In the genomic region with DNA sequence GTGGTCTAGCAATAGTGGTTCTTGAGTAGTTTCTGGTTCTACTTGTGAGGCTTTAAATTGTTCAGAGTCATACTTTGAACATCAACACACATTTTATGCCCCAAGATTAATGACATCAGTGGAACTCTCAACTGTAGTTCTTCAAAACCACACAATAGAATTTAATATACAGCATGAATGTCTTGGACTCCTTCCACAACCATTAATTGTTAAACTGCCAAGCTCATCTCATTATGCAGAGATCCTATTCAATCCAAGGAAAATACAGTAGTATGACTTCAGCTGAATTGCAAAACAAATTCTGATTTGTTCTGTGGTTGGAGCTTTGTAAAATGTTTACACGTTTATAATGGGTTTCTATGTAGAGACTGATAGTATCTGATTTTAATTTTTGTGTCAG, we compare ENCODE assay signal across 17 cellular contexts.
A peak's percentile ranks its signal among the peaks of the same experiment; 100 is the strongest.
DNase-seq lines count a peak whose midpoint lies in the region; ATAC-seq and TF ChIP-seq lines count a peak whose summit lies in the region.
"Had no signal": no experiment of that assay in that cellular context is flagged by ENCODE, and none has a peak within 500 bp of the region (broad histone marks: within the 10 kb centered on the region; RNA-seq: fewer than 3 reads in every experiment).

No MANE protein-coding gene starts in this region.

- H3K4me1 ChIP-seq in fibroblast of lung (ENCODE audit: control insufficient read depth, extremely low read depth, insufficient read depth, low read length) (no peaks in the 10 kb centered on the region), tibial artery (no peaks in the 10 kb centered on the region), body of pancreas (no peaks in the 10 kb centered on the region)

- H3K9me3 Mint-ChIP-seq in activated CD4-positive, alpha-beta memory T cell treated with anti-CD3 and anti-CD28 coated beads for 36 hours: peaks cover 13% of the 10 kb centered on the region
- peaks cover 9% of the 10 kb centered on the region for H3K9me3 Mint-ChIP-seq in progenitor cell of endocrine pancreas (ENCODE audit: low read depth)

- no peaks in the 10 kb centered on the region for H4K20me1 ChIP-seq in fibroblast of lung (ENCODE audit: control insufficient read depth, extremely low read depth, insufficient read depth, low read length)

- 69 to 79% methylated on average over 1 of the region's 1 CpG for WGBS in body of pancreas, 2 donors

- intact Hi-C loops in activated CD4-positive, alpha-beta memory T cell treated with anti-CD3 and anti-CD28 coated beads for 36 hours (cut with micrococcal nuclease): loop anchor here (1.0 to 5.0 kb wide), 3 partner anchors 38 to 234 kb away; no protein-coding TSS in a partner anchor
- intact Hi-C loops in tibial artery (cut with DNase I; ENCODE audit: low total_unique reads) (no loop called here), body of pancreas (cut with DNase I) (no loop called here)

- no peak overlapping the region for H3K4me3 Mint-ChIP-seq in activated CD4-positive, alpha-beta memory T cell treated with anti-CD3 and anti-CD28 coated beads for 36 hours
- H3K4me3 Mint-ChIP-seq in progenitor cell of endocrine pancreas (ENCODE audit: low read depth): no peak overlapping the region
- H3K4me3 Mint-ChIP-seq: activated T-cell treated with anti-CD3 and anti-CD28 coated beads, Interleukin-2, amount 50 U/mL, for 4 hours had no signal

- peaks cover 34% of the 10 kb centered on the region for H3K36me3 Mint-ChIP-seq in activated CD4-positive, alpha-beta memory T cell treated with anti-CD3 and anti-CD28 coated beads for 36 hours
- H3K36me3 Mint-ChIP-seq in progenitor cell of endocrine pancreas (ENCODE audit: insufficient read depth): peaks cover 4% of the 10 kb centered on the region

- H3K4me1 Mint-ChIP-seq in activated CD4-positive, alpha-beta memory T cell treated with anti-CD3 and anti-CD28 coated beads for 36 hours (ENCODE audit: low read depth): peaks cover 41% of the 10 kb centered on the region
- H3K4me1 Mint-ChIP-seq in progenitor cell of endocrine pancreas (ENCODE audit: low read depth): no peaks in the 10 kb centered on the region

- no peaks in the 10 kb centered on the region for H3K27me3 ChIP-seq in fibroblast of lung (ENCODE audit: control insufficient read depth, insufficient read depth, low read length)
- H3K27me3 ChIP-seq in tibial artery: no peaks in the 10 kb centered on the region
- no peaks in the 10 kb centered on the region for H3K27me3 ChIP-seq in body of pancreas
- H3K27me3 ChIP-seq: esophagus muscularis mucosa had no signal

- TF ChIP-seq POLR2A in body of pancreas (IDR thresholded peaks at IDR 0.05): no peak

- no peaks in the 10 kb centered on the region for H3K27me3 Mint-ChIP-seq in activated CD4-positive, alpha-beta memory T cell treated with anti-CD3 and anti-CD28 coated beads for 36 hours
- H3K27me3 Mint-ChIP-seq in progenitor cell of endocrine pancreas: no peaks in the 10 kb centered on the region

- no peaks in the 10 kb centered on the region for H3K9me3 ChIP-seq in fibroblast of lung (ENCODE audit: control insufficient read depth, insufficient read depth, low read depth, low read length)
- peaks cover 0 to 7% (median 0%) of the 10 kb centered on the region in 3 donors for H3K9me3 ChIP-seq in tibial artery
- no peaks in the 10 kb centered on the region for H3K9me3 ChIP-seq in body of pancreas
- H3K9me3 ChIP-seq: esophagus muscularis mucosa had no signal

- no peak overlapping the region for H3K4me2 ChIP-seq in fibroblast of lung (ENCODE audit: extremely low read depth, insufficient read depth, low read length)

- POLR2A ChIA-PET in AG04449 (lab: Yijun Ruan, JAX): no interaction called here
- POLR2A ChIA-PET in activated CD4-positive, alpha-beta memory T cell treated with anti-CD3 and anti-CD28 coated beads for 36 hours (lab: Charles Lee): no interaction called here

- H3K9ac ChIP-seq in fibroblast of lung (ENCODE audit: insufficient read depth, low read length): no peak overlapping the region

- H3K79me2 ChIP-seq in fibroblast of lung (ENCODE audit: control insufficient read depth, insufficient read depth, low read length): no peaks in the 10 kb centered on the region

- no peak for ATAC-seq in body of pancreas

- TF ChIP-seq CTCF in AG04449 (IDR thresholded peaks at IDR 0.05; ENCODE audit: insufficient read depth, low read length, missing control alignments) (no peak), fibroblast of lung (conservative IDR thresholded peaks at IDR 0.05 in 1 of 2, IDR thresholded peaks at IDR 0.05 in 1 of 2; ENCODE audit: low read depth in 1 of 2, low read length in 2 of 2) (no peak), progenitor cell of endocrine pancreas (IDR thresholded peaks at IDR 0.05; ENCODE audit: unreplicated experiment) (no peak), tibial artery (IDR thresholded peaks at IDR 0.05) (no peak), body of pancreas (IDR thresholded peaks at IDR 0.05) (no peak)

- H3K4me3 ChIP-seq in AG04449 (ENCODE audit: low read depth, low read length) (no peak overlapping the region), fibroblast of lung (replicated peaks in 1 of 4; ENCODE audit: control extremely low read depth in 1 of 4, insufficient read depth in 1 of 4, low read depth in 3 of 4, low read length in 4 of 4) (no peak overlapping the region), tibial artery (no peak overlapping the region), body of pancreas (no peak overlapping the region)
- H3K4me3 ChIP-seq: esophagus muscularis mucosa had no signal

- CTCF ChIA-PET in AG04449 (lab: Yijun Ruan, JAX): no interaction called here
- CTCF ChIA-PET in activated CD4-positive, alpha-beta memory T cell treated with anti-CD3 and anti-CD28 coated beads for 36 hours (lab: Charles Lee): no interaction called here

- in situ Hi-C loops in KBM-7 (cut with MboI; ENCODE audit: low pct_unique_long_range_greater_than_20kb, low sequenced_read_pairs): no loop called here

- peak overlapping the region; percentile 56 for H3K27ac Mint-ChIP-seq in activated CD4-positive, alpha-beta memory T cell treated with anti-CD3 and anti-CD28 coated beads for 36 hours
- H3K27ac Mint-ChIP-seq in progenitor cell of endocrine pancreas: no peak overlapping the region

- no peak overlapping the region for H2AFZ ChIP-seq in fibroblast of lung (ENCODE audit: low read length)

- H3K36me3 ChIP-seq in fibroblast of lung (ENCODE audit: control insufficient read depth, insufficient read depth, low read length) (peaks cover 2% of the 10 kb centered on the region), tibial artery (peaks cover 0 to 5% (median 0%) of the 10 kb centered on the region in 3 donors), body of pancreas (replicated peaks in 1 of 2; ENCODE audit: insufficient read depth in 1 of 2, low read depth in 2 of 2) (no peaks in the 10 kb centered on the region)
- H3K36me3 ChIP-seq: esophagus muscularis mucosa had no signal

- H3K27ac ChIP-seq in fibroblast of lung (ENCODE audit: insufficient read depth, low read length) (no peak overlapping the region), tibial artery (no peak overlapping the region), body of pancreas (no peak overlapping the region)
- H3K27ac ChIP-seq: C4-2B, esophagus muscularis mucosa had no signal

- peak; percentile 46 for DNase-seq in AG04449 (ENCODE audit: low read depth, low spot score)
- peak; percentile 83 for DNase-seq in EH (ENCODE audit: low read depth)
- DNase-seq in activated CD4-positive, alpha-beta memory T cell treated with anti-CD3 and anti-CD28 coated beads for 36 hours: no peak
- DNase-seq in fibroblast of lung (ENCODE audit: low read depth in 2 of 2): peak; percentile 66 to 97
- no peak for DNase-seq in KBM-7
- no peak for DNase-seq in progenitor cell of endocrine pancreas (ENCODE audit: low spot score, unreplicated experiment)
- no peak for DNase-seq in tibial artery
- no peak for DNase-seq in body of pancreas
- DNase-seq: activated T-cell treated with anti-CD3 and anti-CD28 coated beads, Interleukin-2, amount 50 U/mL, for 4 hours; GDM1; KG1; NCI-H187; retina; SHP77; stimulated activated CD4-positive, alpha-beta T cell treated with anti-CD3 and anti-CD28 coated beads, Interleukin-4, amount 100 ng/mL, for 1 hour had no signal

Comparison
In these comparisons a context has a peak if more than half of its experiments do, and no peak if none do; other contexts are left out.
1. DNase-seq: peak in AG04449 (single experiment), EH (single experiment) and fibroblast of lung (2 of 2); none in activated CD4-positive, alpha-beta memory T cell treated with anti-CD3 and anti-CD28 coated beads for 36 hours (single experiment), KBM-7 (single experiment), progenitor cell of endocrine pancreas (single experiment), tibial artery (0 of 2) and body of pancreas (0 of 4).